Comparison of ENCODE assay signal across 16 cellular contexts in genomic region chr6:3745566-3746118, GRCh38. TPM values are rescaled to one million over a fixed set of nuclear protein-coding genes. Genes with fewer than 3 reads are reported as not detected.
A peak's percentile ranks its signal among the peaks of the same experiment; 100 is the strongest.
DNase-seq lines count a peak whose midpoint lies in the region; ATAC-seq and TF ChIP-seq lines count a peak whose summit lies in the region.
"Had no signal": no experiment of that assay in that cellular context is flagged by ENCODE, and none has a peak within 500 bp of the region (broad histone marks: within the 10 kb centered on the region; RNA-seq: fewer than 3 reads in every experiment).

No MANE protein-coding gene starts in this region.

- POLR2A ChIA-PET in A673 (lab: Charles Lee; ENCODE audit: low non-redundant PET), result no interaction called here

- TF ChIP-seq POLR2A in gastrocnemius medialis (IDR thresholded peaks at IDR 0.05), result no peak

- TF ChIP-seq CTCF in A673 (conservative IDR thresholded peaks at IDR 0.05; ENCODE audit: low read depth, low read length) (no peak), gastrocnemius medialis (IDR thresholded peaks at IDR 0.05 in 4 of 5, conservative IDR thresholded peaks at IDR 0.05 in 1 of 5) (no peak)

- peaks cover 10% of the 10 kb centered on the region for H3K4me1 Mint-ChIP-seq in activated naive CD4-positive, alpha-beta T cell treated with anti-CD3 and anti-CD28 coated beads for 36 hours (ENCODE audit: low read depth)

- H3K4me1 ChIP-seq in A673 (ENCODE audit: insufficient read depth, low read length, poor library complexity, severe bottlenecking) (peaks cover 44% of the 10 kb centered on the region), gastrocnemius medialis (peaks cover 52 to 90% of the 10 kb centered on the region in 2 donors)

- intact Hi-C loops in A673 (cut with micrococcal nuclease; ENCODE audit: unreplicated experiment), result loop anchor here (10.0 kb wide), 1 partner anchor 469 kb away; no protein-coding TSS in a partner anchor
- intact Hi-C loops in gastrocnemius medialis (cut with DNase I; ENCODE audit: low total_unique reads), result no loop called here
- intact Hi-C loops in activated naive CD4-positive, alpha-beta T cell treated with anti-CD3 and anti-CD28 coated beads for 36 hours (cut with micrococcal nuclease), result no loop called here

- H3K9me3 ChIP-seq in A673 (ENCODE audit: low read depth, low read length, poor library complexity, severe bottlenecking), result no peaks in the 10 kb centered on the region
- no peaks in the 10 kb centered on the region for H3K9me3 ChIP-seq in gastrocnemius medialis

- H3K4me3 ChIP-seq in A673 (ENCODE audit: low read depth, low read length, poor library complexity, severe bottlenecking) (no peak overlapping the region), gastrocnemius medialis (peak overlapping the region in 1 of 4 donors; percentile 1)
- H3K4me3 ChIP-seq in Jurkat, Clone E6-1 (ENCODE audit: low read length), result no peak overlapping the region

- in situ Hi-C loops in gastrocnemius medialis (cut with MboI; ENCODE audit: low sequenced_read_pairs in 4 of 4), result loop anchor here (5.0 to 25.0 kb wide), 10 partner anchors 82 to 633 kb away; partner anchors contain the start of genes BPHL (in 1 of the 4) and ECI2 (in 1 of the 4)

- H3K36me3 Mint-ChIP-seq in activated naive CD4-positive, alpha-beta T cell treated with anti-CD3 and anti-CD28 coated beads for 36 hours (ENCODE audit: low read depth), result no peaks in the 10 kb centered on the region
- H3K36me3 Mint-ChIP-seq: activated naive CD4-positive, alpha-beta T cell treated with anti-CD3 and anti-CD28 coated beads, Interleukin-2, amount 10 ng/mL, durations not matched to agents 7 days and 5 days had no signal

- CTCF ChIA-PET in A673 (lab: Charles Lee), result interaction anchor here (1.3 kb wide), 1 partner anchor 233 kb away, joined by 4 read pairs; no protein-coding TSS in a partner anchor
- CTCF ChIA-PET in activated naive CD4-positive, alpha-beta T cell treated with anti-CD3 and anti-CD28 coated beads for 36 hours (lab: Charles Lee), result interaction anchor here (0.7 to 1.9 kb wide), 8 partner anchors 14 to 465 kb away, joined by 3 to 13 read pairs (median 3); no protein-coding TSS in a partner anchor

- ATAC-seq in gastrocnemius medialis, result no peak
- ATAC-seq: naive thymus-derived CD8-positive, alpha-beta T cell had no signal

- H3K36me3 ChIP-seq in A673 (ENCODE audit: insufficient read depth, low read length, poor library complexity, severe bottlenecking) (no peaks in the 10 kb centered on the region), gastrocnemius medialis (no peaks in the 10 kb centered on the region)

- no peak overlapping the region for H3K27ac Mint-ChIP-seq in activated naive CD4-positive, alpha-beta T cell treated with anti-CD3 and anti-CD28 coated beads for 36 hours
- H3K27ac Mint-ChIP-seq: activated naive CD4-positive, alpha-beta T cell treated with anti-CD3 and anti-CD28 coated beads, Interleukin-2, amount 10 ng/mL, durations not matched to agents 7 days and 5 days had no signal

- peaks cover 23% of the 10 kb centered on the region for H3K27me3 Mint-ChIP-seq in activated naive CD4-positive, alpha-beta T cell treated with anti-CD3 and anti-CD28 coated beads for 36 hours (ENCODE audit: low read depth)

- no peaks in the 10 kb centered on the region for H3K9me3 Mint-ChIP-seq in activated naive CD4-positive, alpha-beta T cell treated with anti-CD3 and anti-CD28 coated beads for 36 hours
- H3K9me3 Mint-ChIP-seq: activated naive CD4-positive, alpha-beta T cell treated with anti-CD3 and anti-CD28 coated beads, Interleukin-2, amount 10 ng/mL, durations not matched to agents 7 days and 5 days; naive thymus-derived CD8-positive, alpha-beta T cell had no signal

- peak overlapping the region; percentile 16 for H3K27ac ChIP-seq in A673 (ENCODE audit: low read depth, low read length, poor library complexity, severe bottlenecking)
- H3K27ac ChIP-seq in gastrocnemius medialis, result peak overlapping the region; percentile 50 to 96 (median 90)
- H3K27ac ChIP-seq: KMS-11 had no signal

- no peak overlapping the region for H3K4me3 Mint-ChIP-seq in activated naive CD4-positive, alpha-beta T cell treated with anti-CD3 and anti-CD28 coated beads for 36 hours
- H3K4me3 Mint-ChIP-seq: activated naive CD4-positive, alpha-beta T cell treated with anti-CD3 and anti-CD28 coated beads, Interleukin-2, amount 10 ng/mL, durations not matched to agents 7 days and 5 days had no signal

- DNase-seq in A673 (ENCODE audit: low spot score) (no peak), fibroblast of gingiva (ENCODE audit: low read depth) (peak; percentile 5), gastrocnemius medialis (no peak), retina (no peak)
- DNase-seq in Jurkat, Clone E6-1 (ENCODE audit: low read depth, low spot score), result peak; percentile 65
- DNase-seq in activated CD4-positive, CD25-positive, alpha-beta regulatory T cell (lab: John Stamatoyannopoulos, UW), result no peak
- DNase-seq in activated naive CD4-positive, alpha-beta T cell treated with anti-CD3 and anti-CD28 coated beads for 36 hours, result no peak
- no peak for DNase-seq in stimulated activated CD4-positive, alpha-beta T cell treated with anti-CD3 and anti-CD28 coated beads, Interleukin-1b, Interleukin-23, amount 100 ng/mL, for 48 hours
- DNase-seq: activated CD4-positive, alpha-beta T cell treated with anti-CD3 and anti-CD28 coated beads for 4 hours; activated naive CD4-positive, alpha-beta T cell treated with anti-CD3 and anti-CD28 coated beads, Interleukin-2, amount 10 ng/mL, durations not matched to agents 7 days and 5 days; HCEC 1CT; NCI-H1105 treated with DMSO at 0.1 percent for 48 hours; NCI-H2171 treated with DMSO at 0.1 percent for 48 hours; SHP77 treated with DMSO at 0.1 percent for 48 hours had no signal

- no TSS peak for BruUV-seq in A673 (replicated peaks; lab: Mats Ljungman, UMichigan)

- H3K27me3 ChIP-seq in A673 (replicated peaks; ENCODE audit: insufficient read depth, low read depth, low read length, poor library complexity), result no peaks in the 10 kb centered on the region
- no peaks in the 10 kb centered on the region for H3K27me3 ChIP-seq in gastrocnemius medialis

RNA-seq across cellular contexts. Expression of gene PXDC1, which starts 5.9 kb away (rescaled TPM):
- total RNA-seq in A673 (2021) (5.2 and 7.1 TPM in 2 replicates), gastrocnemius medialis (10 to 100 TPM in 3 of 4 donors, 1 to 10 TPM in 1; 8.8 to 47.1 (median 19.6) TPM)
- 11.5 TPM for polyA plus RNA-seq in Jurkat, Clone E6-1 (2012; ENCODE audit: insufficient read depth, insufficient read length)
- under 1 TPM; 0.17 to 0.36 TPM for total RNA-seq in activated naive CD4-positive, alpha-beta T cell treated with anti-CD3 and anti-CD28 coated beads for 36 hours
- polyA plus RNA-seq: naive thymus-derived CD8-positive, alpha-beta T cell had no signal

Comparison
In these comparisons a context has a peak if more than half of its experiments do, and no peak if none do; other contexts are left out.
1. DNase-seq: peak in Jurkat, Clone E6-1 (single experiment) and fibroblast of gingiva (single experiment); none in A673 (single experiment), gastrocnemius medialis (0 of 2), retina (single experiment), activated CD4-positive, CD25-positive, alpha-beta regulatory T cell (0 of 4), activated naive CD4-positive, alpha-beta T cell treated with anti-CD3 and anti-CD28 coated beads for 36 hours (single experiment) and stimulated activated CD4-positive, alpha-beta T cell treated with anti-CD3 and anti-CD28 coated beads, Interleukin-1b, Interleukin-23, amount 100 ng/mL, for 48 hours (single experiment).